In genomic region chr13:64869539-64869938, GRCh38 we compare ENCODE assay signal across 28 cellular contexts.
"Had no signal": no experiment of that assay in that cellular context is flagged by ENCODE, and none has a peak within 500 bp of the region (broad histone marks: within the 10 kb centered on the region; RNA-seq: fewer than 3 reads in every experiment).

No MANE protein-coding gene starts in this region.

- H3K27ac Mint-ChIP-seq: nephron; neural progenitor cell; progenitor cell of endocrine pancreas; stimulated activated effector memory CD8-positive, alpha-beta T cell treated with anti-CD3 and anti-CD28 coated beads, Interleukin-12 subunit alpha, Interleukin-12 subunit beta, amount 100 ng/mL, for 72 hours; stimulated activated naive B cell treated with anti-CD40 and anti-IgM and Interleukin-4, amounts not matched to agents 10 μg/mL and 1 μg/mL and 100 μg/mL, for 72 hours; stimulated activated naive CD8-positive, alpha-beta T cell treated with anti-CD3 and anti-CD28 coated beads, Interleukin-15, Interleukin-2, amounts not matched to agents 100 ng/mL and 50 ng/mL, for 24 hours had no signal

- H3K79me2 ChIP-seq: parathyroid adenoma had no signal

- H3K9me3 Mint-ChIP-seq: neural progenitor cell had no signal

- H3K4me2 ChIP-seq: neural progenitor cell had no signal

- ATAC-seq: psoas muscle; right cardiac atrium; right lobe of liver; stimulated activated effector memory CD8-positive, alpha-beta T cell treated with anti-CD3 and anti-CD28 coated beads, Interleukin-12 subunit alpha, Interleukin-12 subunit beta, amount 100 ng/mL, for 72 hours; stimulated activated naive B cell treated with anti-CD40 and anti-IgM and Interleukin-4, amounts not matched to agents 10 μg/mL and 1 μg/mL and 100 μg/mL, for 72 hours had no signal

- H2AFZ ChIP-seq: neural progenitor cell, parathyroid adenoma had no signal

- H3K27me3 Mint-ChIP-seq: progenitor cell of endocrine pancreas; stimulated activated naive B cell treated with anti-CD40 and anti-IgM and Interleukin-4, amounts not matched to agents 10 μg/mL and 1 μg/mL and 100 μg/mL, for 72 hours; stimulated activated naive CD8-positive, alpha-beta T cell treated with anti-CD3 and anti-CD28 coated beads, Interleukin-15, Interleukin-2, amounts not matched to agents 100 ng/mL and 50 ng/mL, for 24 hours had no signal

- H3K4me1 ChIP-seq: neural progenitor cell, parathyroid adenoma, psoas muscle, right lobe of liver, sigmoid colon, stomach, thyroid gland, tibial nerve, upper lobe of left lung, vagina had no signal

- H3K9ac ChIP-seq: neural progenitor cell, parathyroid adenoma had no signal

- H3K4me3 ChIP-seq: neural progenitor cell, ovary, psoas muscle, right lobe of liver, sigmoid colon, stomach, thoracic aorta, thyroid gland, tibial nerve, upper lobe of left lung, vagina had no signal

- H3K4me3 Mint-ChIP-seq: nephron; neural progenitor cell; stimulated activated effector memory CD8-positive, alpha-beta T cell treated with anti-CD3 and anti-CD28 coated beads, Interleukin-12 subunit alpha, Interleukin-12 subunit beta, amount 100 ng/mL, for 72 hours; stimulated activated naive B cell treated with anti-CD40 and anti-IgM and Interleukin-4, amounts not matched to agents 10 μg/mL and 1 μg/mL and 100 μg/mL, for 72 hours; stimulated activated naive CD8-positive, alpha-beta T cell treated with anti-CD3 and anti-CD28 coated beads, Interleukin-15, Interleukin-2, amounts not matched to agents 100 ng/mL and 50 ng/mL, for 24 hours had no signal

- DNase-seq: occipital lobe; ovary; posterior cingulate gyrus; psoas muscle; right cardiac atrium; right lobe of liver; sigmoid colon; small intestine; stimulated activated CD4-positive, alpha-beta T cell treated with anti-CD3 and anti-CD28 coated beads, Interleukin-15, amount 100 ng/mL, for 24 hours; stimulated activated CD4-positive, alpha-beta T cell treated with anti-CD3 and anti-CD28 coated beads, Interleukin-2, amount 100 ng/mL, for 24 hours; stimulated activated CD4-positive, alpha-beta T cell treated with anti-CD3 and anti-CD28 coated beads, Interleukin-2, amount 100 ng/mL, for 48 hours; stimulated activated CD4-positive, alpha-beta T cell treated with anti-CD3 and anti-CD28 coated beads, Interleukin-4, amount 100 ng/mL, for 24 hours; stimulated activated naive B cell treated with anti-CD40 and anti-IgM and Interleukin-4, amounts not matched to agents 10 μg/mL and 1 μg/mL and 100 μg/mL, for 72 hours; stimulated activated naive CD4-positive, alpha-beta T cell treated with Interleukin-2 at 50 U/mL for 16 hours; stomach; thyroid gland; trophoblast cell; upper lobe of left lung had no signal

- H3K36me3 ChIP-seq: neural progenitor cell, ovary, right lobe of liver, sigmoid colon, stomach, thoracic aorta, thyroid gland, tibial nerve, upper lobe of left lung, vagina had no signal

- H3K4me1 Mint-ChIP-seq: neural progenitor cell; stimulated activated effector memory CD8-positive, alpha-beta T cell treated with anti-CD3 and anti-CD28 coated beads, Interleukin-12 subunit alpha, Interleukin-12 subunit beta, amount 100 ng/mL, for 72 hours; stimulated activated naive B cell treated with anti-CD40 and anti-IgM and Interleukin-4, amounts not matched to agents 10 μg/mL and 1 μg/mL and 100 μg/mL, for 72 hours had no signal

- H3K36me3 Mint-ChIP-seq: neural progenitor cell; stimulated activated effector memory CD8-positive, alpha-beta T cell treated with anti-CD3 and anti-CD28 coated beads, Interleukin-12 subunit alpha, Interleukin-12 subunit beta, amount 100 ng/mL, for 72 hours; stimulated activated naive B cell treated with anti-CD40 and anti-IgM and Interleukin-4, amounts not matched to agents 10 μg/mL and 1 μg/mL and 100 μg/mL, for 72 hours had no signal

- H3K27ac ChIP-seq: neural progenitor cell, ovary, parathyroid adenoma, psoas muscle, right lobe of liver, sigmoid colon, stomach, thoracic aorta, thyroid gland, tibial nerve, upper lobe of left lung, vagina had no signal

- H3K9me3 ChIP-seq: ovary, psoas muscle, right lobe of liver, thoracic aorta, thyroid gland, vagina had no signal

- H3K27me3 ChIP-seq: neural progenitor cell, ovary, right lobe of liver, sigmoid colon, stomach, thyroid gland, tibial nerve, upper lobe of left lung, vagina had no signal

- FAIRE-seq: small intestine, urothelium cell line had no signal
